16 cellular contexts compared by ENCODE assay signal in the genomic region with DNA sequence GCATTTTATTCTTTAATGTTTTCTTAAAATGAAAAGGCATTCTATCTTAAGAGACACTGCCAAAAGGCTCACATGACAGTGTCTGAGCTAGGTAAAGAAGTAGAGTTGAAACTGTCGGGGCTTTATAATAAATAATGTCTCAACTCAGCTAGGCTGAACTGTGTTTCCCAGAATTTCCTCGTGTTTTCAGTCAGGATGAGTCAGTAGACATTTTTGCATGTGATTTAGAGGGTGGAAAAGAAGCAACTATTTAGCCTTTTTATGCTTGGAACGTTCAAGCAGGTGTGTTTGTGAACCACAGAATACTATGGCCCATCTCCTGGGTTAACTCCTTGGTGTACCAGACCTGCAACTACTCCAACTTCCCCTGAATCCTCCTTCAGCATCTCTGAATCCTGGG. TPM values are rescaled to one million over a fixed set of nuclear protein-coding genes. Genes with fewer than 3 reads are reported as not detected.
DNase-seq lines count a peak whose midpoint lies in the region; ATAC-seq, FAIRE-seq and TF ChIP-seq lines count a peak whose summit lies in the region.
"Had no signal": no experiment of that assay in that cellular context is flagged by ENCODE, and none has a peak within 500 bp of the region (broad histone marks: within the 10 kb centered on the region; RNA-seq: fewer than 3 reads in every experiment).

No MANE protein-coding gene starts in this region.

- H3K27ac ChIP-seq in gastroesophageal sphincter (peak overlapping the region; percentile 0 to 45 (median 30)), smooth muscle cell (ENCODE audit: low read depth) (no peak overlapping the region)
- H3K27ac ChIP-seq: RWPE1 had no signal

- no peaks in the 10 kb centered on the region for H3K36me3 Mint-ChIP-seq in T-cell

- H3K4me3 Mint-ChIP-seq in T-cell, result no peak overlapping the region
- H3K4me3 Mint-ChIP-seq: activated T-cell treated with anti-CD3 and anti-CD28 coated beads, Interleukin-2, amount 50 U/mL, for 24 hours; T-helper 17 cell had no signal

- H3F3A ChIP-seq in smooth muscle cell (ENCODE audit: low read depth), result peaks cover 15% of the 10 kb centered on the region

- H3K27me3 ChIP-seq in gastroesophageal sphincter (no peaks in the 10 kb centered on the region), smooth muscle cell (ENCODE audit: low read depth) (no peaks in the 10 kb centered on the region)

- peak; percentile 23 for FAIRE-seq in H54 (lab: Jason Lieb, UNC)
- FAIRE-seq: GM12878 had no signal

- ATAC-seq in gastroesophageal sphincter (no peak), T-cell (replicated peaks in 1 of 4) (no peak), HG03139 (IDR thresholded peaks at IDR 0.05; ENCODE audit: unreplicated experiment) (no peak)
- ATAC-seq: GM12878, T-helper 17 cell had no signal

- no peak for TF ChIP-seq POLR2A in H54 (IDR thresholded peaks at IDR 0.05; ENCODE audit: low read depth, low read length)
- no peak for TF ChIP-seq POLR2A in gastroesophageal sphincter (IDR thresholded peaks at IDR 0.05)

- peaks cover 2 to 7% of the 10 kb centered on the region in 2 donors for H3K27me3 Mint-ChIP-seq in T-cell

- intact Hi-C loops in cardiac septum (cut with DNase I), result loop anchor here (5.0 kb wide), 1 partner anchor 77 kb away; no protein-coding TSS in a partner anchor

- no peaks in the 10 kb centered on the region for H3K79me2 ChIP-seq in smooth muscle cell (ENCODE audit: low read depth)

- POLR2A ChIA-PET in T-cell (lab: Charles Lee), result no interaction called here

- WGBS in gastroesophageal sphincter (ENCODE audit: low coverage in 1 of 2), 2 donors, result 10 to 32% methylated on average over 3 of the region's 3 CpGs
- 21% methylated on average over 3 of the region's 3 CpGs for WGBS in smooth muscle cell (ENCODE audit: low lambda C conversion rate)

- TF ChIP-seq EP300 in gastroesophageal sphincter (IDR thresholded peaks at IDR 0.05), result no peak

- H3K27ac Mint-ChIP-seq in T-cell, result no peak overlapping the region
- H3K27ac Mint-ChIP-seq: activated T-cell treated with anti-CD3 and anti-CD28 coated beads, Interleukin-2, amount 50 U/mL, for 24 hours; T-helper 17 cell had no signal

- no peak overlapping the region for H2AFZ ChIP-seq in smooth muscle cell (ENCODE audit: low read depth)

- H3K4me1 ChIP-seq in gastroesophageal sphincter (peaks cover 11 to 49% (median 23%) of the 10 kb centered on the region in 3 donors), smooth muscle cell (ENCODE audit: low read depth) (no peaks in the 10 kb centered on the region)

- no peaks in the 10 kb centered on the region for H3K9me3 Mint-ChIP-seq in T-cell
- H3K9me3 Mint-ChIP-seq: activated T-cell treated with anti-CD3 and anti-CD28 coated beads, Interleukin-2, amount 50 U/mL, for 24 hours had no signal

- no peak overlapping the region for H3K4me3 ChIP-seq in astrocyte of the spinal cord (ENCODE audit: low read depth, low read length)
- H3K4me3 ChIP-seq in gastroesophageal sphincter, result no peak overlapping the region
- no peak overlapping the region for H3K4me3 ChIP-seq in smooth muscle cell
- H3K4me3 ChIP-seq: GM12878 had no signal

- H3K4me2 ChIP-seq in smooth muscle cell, result peak overlapping the region; percentile 0

- CTCF ChIA-PET in T-cell (lab: Charles Lee), result interaction anchor here (0.6 to 1.3 kb wide), 2 partner anchors 247 to 322 kb away, joined by 3 read pairs; no protein-coding TSS in a partner anchor

- H3K4me1 Mint-ChIP-seq in T-cell, result no peaks in the 10 kb centered on the region
- H3K4me1 Mint-ChIP-seq: T-helper 17 cell had no signal

- no peaks in the 10 kb centered on the region for H3K9me3 ChIP-seq in gastroesophageal sphincter
- no peaks in the 10 kb centered on the region for H3K9me3 ChIP-seq in smooth muscle cell (replicated peaks; ENCODE audit: low read depth)

- DNase-seq in H54 (ENCODE audit: insufficient read length, low spot score), result no peak
- peak; percentile 26 for DNase-seq in astrocyte of the spinal cord (ENCODE audit: low read depth, low spot score)
- no peak for DNase-seq in smooth muscle cell (lab: John Stamatoyannopoulos, UW; ENCODE audit: unreplicated experiment)
- no peak for DNase-seq in T-cell
- DNase-seq in NK-92 treated with Interleukin-12 subunit alpha and Interleukin-12 subunit beta, amount 100 ng/mL, for 24 hours (lab: John Stamatoyannopoulos, UW), result no peak
- DNase-seq in cardiac septum (ENCODE audit: low spot score), result no peak
- DNase-seq: activated CD4-positive, alpha-beta T cell treated with anti-CD3 and anti-CD28 coated beads for 4 hours; activated T-cell treated with anti-CD3 and anti-CD28 coated beads, Interleukin-2, amount 50 U/mL, for 24 hours; amygdala; NCI-H748 treated with DMSO at 0.1 percent for 48 hours; substantia nigra; T-helper 17 cell had no signal

- H3K9ac ChIP-seq in smooth muscle cell (ENCODE audit: low read depth), result no peak overlapping the region

- TF ChIP-seq CTCF in astrocyte of the spinal cord (IDR thresholded peaks at IDR 0.05; ENCODE audit: low read depth, low read length), result no peak
- no peak for TF ChIP-seq CTCF in gastroesophageal sphincter (IDR thresholded peaks at IDR 0.05)
- TF ChIP-seq CTCF in smooth muscle cell (IDR thresholded peaks at IDR 0.05; ENCODE audit: borderline replicate concordance, insufficient read depth, poor library complexity, severe bottlenecking), result no peak

- no peaks in the 10 kb centered on the region for H4K20me1 ChIP-seq in smooth muscle cell (ENCODE audit: low read depth)

- H3K36me3 ChIP-seq in gastroesophageal sphincter (no peaks in the 10 kb centered on the region), smooth muscle cell (ENCODE audit: low read depth) (no peaks in the 10 kb centered on the region)

- in situ Hi-C loops in astrocyte of the spinal cord (cut with HindIII; ENCODE audit: low sequenced_read_pairs), result no loop called here

RNA-seq across cellular contexts. Expression of a gene that starts 23.4 kb away (rescaled TPM):
- total RNA-seq in gastroesophageal sphincter (10 to 100 TPM; 15.7 to 46.0 (median 22.3) TPM), smooth muscle cell (27.1 and 33.0 TPM in 2 replicates), T-cell (10 to 100 TPM; 23.2 to 38.2 (median 33.6) TPM), cardiac septum (16.0 TPM)
- 22.9 and 34.4 TPM in 2 replicates for polyA plus RNA-seq in smooth muscle cell

RNA-seq across cellular contexts. Expression of a gene that starts 26.9 kb away (rescaled TPM):
- 1 to 10 TPM; 3.2 to 5.3 (median 3.8) TPM for total RNA-seq in gastroesophageal sphincter
- 0.27 and 1.2 TPM in 2 replicates for total RNA-seq in smooth muscle cell
- polyA plus RNA-seq in smooth muscle cell, result 0.72 and 1.5 TPM in 2 replicates
- total RNA-seq in T-cell, result 10 to 100 TPM in 1 of 5 donors, 1 to 10 TPM in 4; 6.4 to 13.9 (median 6.8) TPM
- total RNA-seq in cardiac septum, result 4.3 TPM

RNA-seq across cellular contexts. Expression of a gene that starts 52.9 kb away (rescaled TPM):
- total RNA-seq in gastroesophageal sphincter (10 to 100 TPM in 2 of 4 donors, 1 to 10 TPM in 2; 8.1 to 15.5 (median 11.9) TPM), smooth muscle cell (1.2 and 2.1 TPM in 2 replicates), T-cell (1 to 10 TPM; 2.3 to 4.4 (median 3.9) TPM), cardiac septum (6.8 TPM)
- polyA plus RNA-seq in smooth muscle cell, result 1.7 and 4.6 TPM in 2 replicates
